18 cellular contexts compared by ENCODE assay signal in genomic region chr14:44463386-44464004, GRCh38. TPM values are rescaled to one million over a fixed set of nuclear protein-coding genes. Genes with fewer than 3 reads are reported as not detected.
DNase-seq lines count a peak whose midpoint lies in the region; ATAC-seq lines count a peak whose summit lies in the region.
"Had no signal": no experiment of that assay in that cellular context is flagged by ENCODE, and none has a peak within 500 bp of the region (broad histone marks: within the 10 kb centered on the region; RNA-seq: fewer than 3 reads in every experiment).

No MANE protein-coding gene starts in this region.

- H3K27me3 Mint-ChIP-seq in effector memory CD8-positive, alpha-beta T cell = no peaks in the 10 kb centered on the region
- H3K27me3 Mint-ChIP-seq: activated CD8-positive, alpha-beta T cell treated with anti-CD3 and anti-CD28 coated beads for 36 hours; T-cell had no signal

- H3K27me3 ChIP-seq in Karpas-422 (ENCODE audit: low read length) = no peaks in the 10 kb centered on the region
- H3K27me3 ChIP-seq: foreskin keratinocyte, sigmoid colon had no signal

- no peak overlapping the region for H2AFZ ChIP-seq in Karpas-422 (ENCODE audit: low read length)

- no peak overlapping the region for H3K27ac Mint-ChIP-seq in effector memory CD8-positive, alpha-beta T cell
- H3K27ac Mint-ChIP-seq: activated CD8-positive, alpha-beta T cell treated with anti-CD3 and anti-CD28 coated beads for 36 hours; T-cell had no signal

- no peaks in the 10 kb centered on the region for H3K9me3 ChIP-seq in Karpas-422 (ENCODE audit: low read length)
- H3K9me3 ChIP-seq: sigmoid colon had no signal

- H3K4me3 Mint-ChIP-seq in effector memory CD8-positive, alpha-beta T cell = no peak overlapping the region
- H3K4me3 Mint-ChIP-seq: activated CD8-positive, alpha-beta T cell treated with anti-CD3 and anti-CD28 coated beads for 36 hours; T-cell had no signal

- no peaks in the 10 kb centered on the region for H3K9me2 ChIP-seq in Karpas-422 (replicated peaks; ENCODE audit: insufficient read depth, low read length)

- DNase-seq in DMS153 (lab: John Stamatoyannopoulos, UW) (peak; percentile 93), NCI-H146 treated with DMSO at 0.1 percent for 48 hours (lab: John Stamatoyannopoulos, UW; ENCODE audit: unreplicated experiment) (peak; percentile 91), NCI-H446 treated with DMSO at 0.1 percent for 48 hours (lab: John Stamatoyannopoulos, UW) (peak; percentile 20), fibroblast of gingiva (ENCODE audit: low read depth) (peak; percentile 13), Karpas-422 (no peak), NCI-H82 (lab: John Stamatoyannopoulos, UW) (no peak)
- no peak for DNase-seq in effector memory CD8-positive, alpha-beta T cell
- DNase-seq: activated CD8-positive, alpha-beta T cell treated with anti-CD3 and anti-CD28 coated beads for 36 hours; left colon; sigmoid colon; stimulated activated CD4-positive, alpha-beta T cell treated with anti-CD3 and anti-CD28 coated beads, Interleukin-2, amount 100 ng/mL, for 24 hours; substantia nigra; T-cell had no signal

- H3K36me3 Mint-ChIP-seq in effector memory CD8-positive, alpha-beta T cell (ENCODE audit: insufficient read depth) = no peaks in the 10 kb centered on the region
- H3K36me3 Mint-ChIP-seq: T-cell had no signal

- H3K9ac ChIP-seq in Karpas-422 (ENCODE audit: low read length) = no peak overlapping the region

- H4K20me1 ChIP-seq in Karpas-422 (ENCODE audit: insufficient read depth, low read depth, low read length) = no peaks in the 10 kb centered on the region

- no peaks in the 10 kb centered on the region for H3K36me3 ChIP-seq in Karpas-422 (ENCODE audit: insufficient read depth, low read length)
- H3K36me3 ChIP-seq: sigmoid colon had no signal

- no peak for ATAC-seq in GM21360 (IDR thresholded peaks at IDR 0.05; ENCODE audit: unreplicated experiment)
- ATAC-seq in effector memory CD8-positive, alpha-beta T cell (replicated peaks) = no peak
- ATAC-seq: activated CD8-positive, alpha-beta T cell treated with anti-CD3 and anti-CD28 coated beads for 36 hours; foreskin keratinocyte; HCT116; left colon; T-cell had no signal

- no peaks in the 10 kb centered on the region for H3K79me2 ChIP-seq in Karpas-422 (ENCODE audit: low read length)

- H3K4me2 ChIP-seq in Karpas-422 (ENCODE audit: low read depth, low read length, poor library complexity, severe bottlenecking) = no peak overlapping the region

- peaks cover 6 to 7% of the 10 kb centered on the region in 2 donors for H3K9me3 Mint-ChIP-seq in effector memory CD8-positive, alpha-beta T cell
- H3K9me3 Mint-ChIP-seq: activated CD8-positive, alpha-beta T cell treated with anti-CD3 and anti-CD28 coated beads for 36 hours had no signal

- H3K4me1 ChIP-seq in Karpas-422 (ENCODE audit: low read length) = no peaks in the 10 kb centered on the region
- H3K4me1 ChIP-seq: foreskin keratinocyte, sigmoid colon had no signal

- no peak overlapping the region for H3K4me3 ChIP-seq in Karpas-422 (ENCODE audit: low read length)
- H3K4me3 ChIP-seq: sigmoid colon had no signal

- no peaks in the 10 kb centered on the region for H3K4me1 Mint-ChIP-seq in effector memory CD8-positive, alpha-beta T cell (ENCODE audit: low read depth in 2 of 2)
- H3K4me1 Mint-ChIP-seq: T-cell had no signal

- H3K27ac ChIP-seq in Karpas-422 (ENCODE audit: low read length) = no peak overlapping the region
- H3K27ac ChIP-seq: foreskin keratinocyte, sigmoid colon had no signal

RNA-seq across cellular contexts. Expression of gene FSCB, which starts 43.6 kb away (rescaled TPM):
- not detected in 2 replicates for total RNA-seq in Karpas-422 (2014; rRNA removed; shearing (Covaris generic); ENCODE audit: low replicate concordance)
- total RNA-seq: activated CD8-positive, alpha-beta T cell treated with anti-CD3 and anti-CD28 coated beads for 36 hours; foreskin keratinocyte; left colon; M059J; osteocyte; sigmoid colon; T-cell had no signal

Comparison
In these comparisons a context has a peak if more than half of its experiments do, and no peak if none do; other contexts are left out.
1. DNase-seq: peak in DMS153 (single experiment), NCI-H146 treated with DMSO at 0.1 percent for 48 hours (single experiment), NCI-H446 treated with DMSO at 0.1 percent for 48 hours (single experiment) and fibroblast of gingiva (single experiment); none in Karpas-422 (single experiment), NCI-H82 (single experiment) and effector memory CD8-positive, alpha-beta T cell (0 of 3).